3 cellular contexts compared by ENCODE assay signal in genomic region chr4:12924728-12925320, GRCh38.
A peak's percentile ranks its signal among the peaks of the same experiment; 100 is the strongest.
TF ChIP-seq lines count a peak whose summit lies in the region.

No MANE protein-coding gene starts in this region.

TF ChIP-seq in GM23338, 12 proteins besides CTCF, POLR2A, EP300 and RAD21 (continues in another document):
- TF ChIP-seq ZNF462 (CRISPR knock-in tag; IDR thresholded peaks at IDR 0.05) (no peak), CREB1 (CRISPR knock-in tag; IDR thresholded peaks at IDR 0.05; ENCODE audit: low read depth) (no peak), ETS1 (IDR thresholded peaks at IDR 0.05) (no peak), EZH2 (IDR thresholded peaks at IDR 0.05; ENCODE audit: low read depth, unreplicated experiment) (no peak), ZNF331 (CRISPR knock-in tag; IDR thresholded peaks at IDR 0.05; ENCODE audit: low read depth) (no peak)

TF ChIP-seq in H1, 55 proteins besides CTCF, POLR2A, EP300 and RAD21:
- TF ChIP-seq YY1 (IDR thresholded peaks at IDR 0.05; ENCODE audit: low read depth, low read length) (no peak), SP4 (IDR thresholded peaks at IDR 0.05; ENCODE audit: low read length) (no peak), SIX5 (IDR thresholded peaks at IDR 0.05; ENCODE audit: low read depth, low read length) (no peak), GABPA (IDR thresholded peaks at IDR 0.05; ENCODE audit: borderline replicate concordance, insufficient read depth, low read length) (no peak), CREB1 (IDR thresholded peaks at IDR 0.05) (no peak), TAF1 (IDR thresholded peaks at IDR 0.05; ENCODE audit: low read depth, low read length) (no peak), PHF8 (conservative IDR thresholded peaks at IDR 0.05; ENCODE audit: low read depth, low read length) (no peak), SIRT6 (IDR thresholded peaks at IDR 0.05; ENCODE audit: low read length) (no peak), MAFK (IDR thresholded peaks at IDR 0.05; ENCODE audit: low read depth, low read length) (no peak), ZNF274 (IDR thresholded peaks at IDR 0.05; ENCODE audit: borderline replicate concordance, extremely low read depth, low read length) (no peak), HDAC2 (IDR thresholded peaks at IDR 0.05; ENCODE audit: borderline replicate concordance in 1 of 2, low read depth in 2 of 2, low read length in 2 of 2) (no peak), CHD1 (IDR thresholded peaks at IDR 0.05; ENCODE audit: low read depth, low read length) (no peak), JUN (IDR thresholded peaks at IDR 0.05; ENCODE audit: low read depth, low read length) (no peak), EZH2 (IDR thresholded peaks at IDR 0.05; ENCODE audit: low read depth, low read length, severe bottlenecking) (no peak), SAP30 (IDR thresholded peaks at IDR 0.05; ENCODE audit: insufficient read depth, insufficient replicate concordance, low read length) (no peak), POU5F1 (IDR thresholded peaks at IDR 0.05; ENCODE audit: low read depth, low read length) (no peak), FOSL1 (IDR thresholded peaks at IDR 0.05; ENCODE audit: insufficient read depth, low read depth, low read length) (no peak)
- TF ChIP-seq, protein P1, sequence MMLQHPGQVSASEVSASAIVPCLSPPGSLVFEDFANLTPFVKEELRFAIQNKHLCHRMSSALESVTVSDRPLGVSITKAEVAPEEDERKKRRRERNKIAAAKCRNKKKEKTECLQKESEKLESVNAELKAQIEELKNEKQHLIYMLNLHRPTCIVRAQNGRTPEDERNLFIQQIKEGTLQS (IDR thresholded peaks at IDR 0.05; ENCODE audit: insufficient read depth, low read depth, low read length), result no peak
- TF ChIP-seq, protein P2, sequence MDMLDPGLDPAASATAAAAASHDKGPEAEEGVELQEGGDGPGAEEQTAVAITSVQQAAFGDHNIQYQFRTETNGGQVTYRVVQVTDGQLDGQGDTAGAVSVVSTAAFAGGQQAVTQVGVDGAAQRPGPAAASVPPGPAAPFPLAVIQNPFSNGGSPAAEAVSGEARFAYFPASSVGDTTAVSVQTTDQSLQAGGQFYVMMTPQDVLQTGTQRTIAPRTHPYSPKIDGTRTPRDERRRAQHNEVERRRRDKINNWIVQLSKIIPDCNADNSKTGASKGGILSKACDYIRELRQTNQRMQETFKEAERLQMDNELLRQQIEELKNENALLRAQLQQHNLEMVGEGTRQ (IDR thresholded peaks at IDR 0.05; ENCODE audit: low read length), result no peak

TF ChIP-seq in HepG2, 621 proteins besides CTCF, POLR2A, EP300 and RAD21 (continues in another document):
- TF ChIP-seq ZKSCAN8 (CRISPR knock-in tag; IDR thresholded peaks at IDR 0.05; ENCODE audit: borderline replicate concordance), result peak; percentile 64; the same call in 1 of the 2 replicates
- peak; percentile 57; the same call in 1 of the 2 replicates for TF ChIP-seq KDM3A (CRISPR knock-in tag; IDR thresholded peaks at IDR 0.05; ENCODE audit: low read depth)
- no peak for TF ChIP-seq ZNF883 (CRISPR knock-in tag; IDR thresholded peaks at IDR 0.05; ENCODE audit: not compliant biosample characterization)
- TF ChIP-seq ZMYM3 (CRISPR knock-in tag; IDR thresholded peaks at IDR 0.05), result peak; percentile 76
- 0 out of 2 replicates have a peak, but pooled peaks have one; percentile 28 for TF ChIP-seq SMC3 (IDR thresholded peaks at IDR 0.05; ENCODE audit: low read length)
- TF ChIP-seq IRF2 (CRISPR knock-in tag; IDR thresholded peaks at IDR 0.05), result peak; percentile 48; the same call in 1 of the 2 replicates
- TF ChIP-seq, protein P3, sequence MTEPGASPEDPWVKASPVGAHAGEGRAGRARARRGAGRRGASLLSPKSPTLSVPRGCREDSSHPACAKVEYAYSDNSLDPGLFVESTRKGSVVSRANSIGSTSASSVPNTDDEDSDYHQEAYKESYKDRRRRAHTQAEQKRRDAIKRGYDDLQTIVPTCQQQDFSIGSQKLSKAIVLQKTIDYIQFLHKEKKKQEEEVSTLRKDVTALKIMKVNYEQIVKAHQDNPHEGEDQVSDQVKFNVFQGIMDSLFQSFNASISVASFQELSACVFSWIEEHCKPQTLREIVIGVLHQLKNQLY (CRISPR knock-in tag; IDR thresholded peaks at IDR 0.05), result peak; percentile 55; the same call in 1 of the 2 replicates
- TF ChIP-seq ADNP (CRISPR knock-in tag; IDR thresholded peaks at IDR 0.05), result no peak
- TF ChIP-seq, protein P4, sequence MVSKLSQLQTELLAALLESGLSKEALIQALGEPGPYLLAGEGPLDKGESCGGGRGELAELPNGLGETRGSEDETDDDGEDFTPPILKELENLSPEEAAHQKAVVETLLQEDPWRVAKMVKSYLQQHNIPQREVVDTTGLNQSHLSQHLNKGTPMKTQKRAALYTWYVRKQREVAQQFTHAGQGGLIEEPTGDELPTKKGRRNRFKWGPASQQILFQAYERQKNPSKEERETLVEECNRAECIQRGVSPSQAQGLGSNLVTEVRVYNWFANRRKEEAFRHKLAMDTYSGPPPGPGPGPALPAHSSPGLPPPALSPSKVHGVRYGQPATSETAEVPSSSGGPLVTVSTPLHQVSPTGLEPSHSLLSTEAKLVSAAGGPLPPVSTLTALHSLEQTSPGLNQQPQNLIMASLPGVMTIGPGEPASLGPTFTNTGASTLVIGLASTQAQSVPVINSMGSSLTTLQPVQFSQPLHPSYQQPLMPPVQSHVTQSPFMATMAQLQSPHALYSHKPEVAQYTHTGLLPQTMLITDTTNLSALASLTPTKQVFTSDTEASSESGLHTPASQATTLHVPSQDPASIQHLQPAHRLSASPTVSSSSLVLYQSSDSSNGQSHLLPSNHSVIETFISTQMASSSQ (IDR thresholded peaks at IDR 0.05; ENCODE audit: low read depth), result peak; percentile 49; the same call in 1 of the 2 replicates
- TF ChIP-seq, protein P4 (CRISPR knock-in tag; IDR thresholded peaks at IDR 0.05; ENCODE audit: borderline replicate concordance), result peak; percentile 62; the same call in 1 of the 2 replicates
- no peak for TF ChIP-seq FOXP1 (IDR thresholded peaks at IDR 0.05)
- peak; percentile 77 for TF ChIP-seq FOXP1 (CRISPR knock-in tag; IDR thresholded peaks at IDR 0.05)
- TF ChIP-seq PITX1 (CRISPR knock-in tag; IDR thresholded peaks at IDR 0.05), result peak; percentile 81
- TF ChIP-seq KDM1A (CRISPR knock-in tag; IDR thresholded peaks at IDR 0.05), result peak; percentile 43; the same call in 1 of the 2 replicates
- peak; percentile 69; the same call in 1 of the 2 replicates for TF ChIP-seq POGZ (CRISPR knock-in tag; IDR thresholded peaks at IDR 0.05)
- peak; percentile 28; the same call in 1 of the 2 replicates for TF ChIP-seq PRDM10 (CRISPR knock-in tag; IDR thresholded peaks at IDR 0.05; ENCODE audit: low read depth)
- TF ChIP-seq SOX13 (IDR thresholded peaks at IDR 0.05), result no peak
- peak in 1 of 2 experiments; percentile 76; a peak in 1 of 4 replicates for TF ChIP-seq SOX13 (CRISPR knock-in tag; conservative IDR thresholded peaks at IDR 0.05 in 1 of 2, IDR thresholded peaks at IDR 0.05 in 1 of 2)
- TF ChIP-seq SOX6 (IDR thresholded peaks at IDR 0.05), result no peak
- TF ChIP-seq SOX6 (CRISPR knock-in tag; IDR thresholded peaks at IDR 0.05), result peak; percentile 63
- TF ChIP-seq TRIM24 (CRISPR knock-in tag; IDR thresholded peaks at IDR 0.05), result 0 out of 2 replicates have a peak, but pooled peaks have one; percentile 51
- 0 out of 2 replicates have a peak, but pooled peaks have one; percentile 18 for TF ChIP-seq ZNF121 (CRISPR knock-in tag; IDR thresholded peaks at IDR 0.05)
- TF ChIP-seq ZNF563 (CRISPR knock-in tag; IDR thresholded peaks at IDR 0.05), result no peak
- TF ChIP-seq, protein P5, sequence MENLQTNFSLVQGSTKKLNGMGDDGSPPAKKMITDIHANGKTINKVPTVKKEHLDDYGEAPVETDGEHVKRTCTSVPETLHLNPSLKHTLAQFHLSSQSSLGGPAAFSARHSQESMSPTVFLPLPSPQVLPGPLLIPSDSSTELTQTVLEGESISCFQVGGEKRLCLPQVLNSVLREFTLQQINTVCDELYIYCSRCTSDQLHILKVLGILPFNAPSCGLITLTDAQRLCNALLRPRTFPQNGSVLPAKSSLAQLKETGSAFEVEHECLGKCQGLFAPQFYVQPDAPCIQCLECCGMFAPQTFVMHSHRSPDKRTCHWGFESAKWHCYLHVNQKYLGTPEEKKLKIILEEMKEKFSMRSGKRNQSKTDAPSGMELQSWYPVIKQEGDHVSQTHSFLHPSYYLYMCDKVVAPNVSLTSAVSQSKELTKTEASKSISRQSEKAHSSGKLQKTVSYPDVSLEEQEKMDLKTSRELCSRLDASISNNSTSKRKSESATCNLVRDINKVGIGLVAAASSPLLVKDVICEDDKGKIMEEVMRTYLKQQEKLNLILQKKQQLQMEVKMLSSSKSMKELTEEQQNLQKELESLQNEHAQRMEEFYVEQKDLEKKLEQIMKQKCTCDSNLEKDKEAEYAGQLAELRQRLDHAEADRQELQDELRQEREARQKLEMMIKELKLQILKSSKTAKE (CRISPR knock-in tag; IDR thresholded peaks at IDR 0.05; ENCODE audit: borderline replicate concordance), result 0 out of 2 replicates have a peak, but pooled peaks have one; percentile 18
- peak; percentile 63; the same call in 1 of the 2 replicates for TF ChIP-seq SOX5 (CRISPR knock-in tag; IDR thresholded peaks at IDR 0.05; ENCODE audit: borderline replicate concordance)
- peak; percentile 93 for TF ChIP-seq ZNF317 (CRISPR knock-in tag; IDR thresholded peaks at IDR 0.05)
- peak; percentile 78 for TF ChIP-seq NCOA2 (CRISPR knock-in tag; IDR thresholded peaks at IDR 0.05)
- TF ChIP-seq HNRNPH1 (optimal IDR thresholded peaks at IDR 0.05; ENCODE audit: low read depth, low read length), result no peak
- TF ChIP-seq NAIF1 (CRISPR knock-in tag; IDR thresholded peaks at IDR 0.05; ENCODE audit: borderline replicate concordance), result 0 out of 2 replicates have a peak, but pooled peaks have one; percentile 51
- TF ChIP-seq, protein P6, sequence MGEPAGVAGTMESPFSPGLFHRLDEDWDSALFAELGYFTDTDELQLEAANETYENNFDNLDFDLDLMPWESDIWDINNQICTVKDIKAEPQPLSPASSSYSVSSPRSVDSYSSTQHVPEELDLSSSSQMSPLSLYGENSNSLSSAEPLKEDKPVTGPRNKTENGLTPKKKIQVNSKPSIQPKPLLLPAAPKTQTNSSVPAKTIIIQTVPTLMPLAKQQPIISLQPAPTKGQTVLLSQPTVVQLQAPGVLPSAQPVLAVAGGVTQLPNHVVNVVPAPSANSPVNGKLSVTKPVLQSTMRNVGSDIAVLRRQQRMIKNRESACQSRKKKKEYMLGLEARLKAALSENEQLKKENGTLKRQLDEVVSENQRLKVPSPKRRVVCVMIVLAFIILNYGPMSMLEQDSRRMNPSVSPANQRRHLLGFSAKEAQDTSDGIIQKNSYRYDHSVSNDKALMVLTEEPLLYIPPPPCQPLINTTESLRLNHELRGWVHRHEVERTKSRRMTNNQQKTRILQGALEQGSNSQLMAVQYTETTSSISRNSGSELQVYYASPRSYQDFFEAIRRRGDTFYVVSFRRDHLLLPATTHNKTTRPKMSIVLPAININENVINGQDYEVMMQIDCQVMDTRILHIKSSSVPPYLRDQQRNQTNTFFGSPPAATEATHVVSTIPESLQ (CRISPR knock-in tag; conservative IDR thresholded peaks at IDR 0.05), result no peak
- no peak for TF ChIP-seq ZNF639 (CRISPR knock-in tag; conservative IDR thresholded peaks at IDR 0.05)
- TF ChIP-seq TBX2 (CRISPR knock-in tag; IDR thresholded peaks at IDR 0.05; ENCODE audit: borderline replicate concordance), result peak; percentile 83
